27 cellular contexts compared by ENCODE assay signal in the genomic region with DNA sequence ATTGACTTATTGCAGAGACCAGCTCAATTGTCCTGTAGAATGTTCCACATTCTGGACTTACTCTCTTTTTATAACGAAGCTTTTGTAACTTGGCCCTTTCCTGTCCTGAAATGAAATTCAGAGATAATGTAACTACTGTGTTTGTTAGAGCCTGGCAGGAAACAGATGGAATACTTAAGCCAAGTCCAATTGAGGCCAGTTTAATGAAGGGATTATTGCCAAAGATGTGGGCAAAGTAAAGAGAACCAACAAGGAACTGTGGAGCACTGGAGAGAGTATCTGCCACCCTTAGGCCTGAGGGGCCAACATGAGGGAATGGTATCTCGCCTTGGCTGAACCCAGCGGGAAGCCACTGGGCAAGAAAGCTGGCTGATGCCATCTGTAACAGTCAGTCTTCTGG. TPM values are rescaled to one million over a fixed set of nuclear protein-coding genes. Genes with fewer than 3 reads are reported as not detected.
DNase-seq lines count a peak whose midpoint lies in the region; ATAC-seq and TF ChIP-seq lines count a peak whose summit lies in the region.
"Had no signal": no experiment of that assay in that cellular context is flagged by ENCODE, and none has a peak within 500 bp of the region (broad histone marks: within the 10 kb centered on the region; RNA-seq: fewer than 3 reads in every experiment).

No MANE protein-coding gene starts in this region.

- H3K9me3 ChIP-seq in PC-3 (ENCODE audit: low read length) (no peaks in the 10 kb centered on the region), endodermal cell (ENCODE audit: control insufficient read depth, low read length) (no peaks in the 10 kb centered on the region), prostate gland (no peaks in the 10 kb centered on the region), osteoblast (ENCODE audit: low read depth, low read length) (no peaks in the 10 kb centered on the region)
- H3K9me3 ChIP-seq: ascending aorta; BLaER1 treated with 17β-estradiol and CSF1 and Interleukin-3, amounts not matched to agents 10 nM and 100 nM had no signal

- H3K9me3 Mint-ChIP-seq in endodermal cell, result no peaks in the 10 kb centered on the region
- H3K9me3 Mint-ChIP-seq: activated naive CD8-positive, alpha-beta T cell treated with anti-CD3 and anti-CD28 coated beads for 36 hours; central memory CD8-positive, alpha-beta T cell; naive B cell; stimulated activated memory B cell treated with anti-CD40 and anti-IgM and Interleukin-4, amounts not matched to agents 10 μg/mL and 1 μg/mL and 100 μg/mL, for 72 hours; T-cell had no signal

- CTCF ChIA-PET in PC-3 (lab: Charles Lee), result no interaction called here

- H3K27ac ChIP-seq in PC-3 (ENCODE audit: low read length), result no peak overlapping the region
- H3K27ac ChIP-seq in endodermal cell (ENCODE audit: low read depth, low read length), result no peak overlapping the region
- peak overlapping the region in 1 of 2 donors; percentile 17 for H3K27ac ChIP-seq in prostate gland
- H3K27ac ChIP-seq in osteoblast (ENCODE audit: low read depth, low read length), result no peak overlapping the region
- H3K27ac ChIP-seq: ascending aorta; BLaER1 treated with 17β-estradiol and CSF1 and Interleukin-3, amounts not matched to agents 10 nM and 100 nM had no signal

- WGBS in endodermal cell (ENCODE audit: insufficient coverage in 1 of 2, insufficient read length in 1 of 2), 2 experiments, result 83 to 89% methylated on average over 1 to 3 of the region's 3 CpGs
- WGBS in prostate gland, result 50% methylated on average over 3 of the region's 3 CpGs

- H3K4me1 ChIP-seq in PC-3 (ENCODE audit: insufficient read depth, low read length) (peaks cover 28% of the 10 kb centered on the region), endodermal cell (ENCODE audit: control insufficient read depth, insufficient read depth, low read length) (no peaks in the 10 kb centered on the region), prostate gland (replicated peaks) (no peaks in the 10 kb centered on the region), osteoblast (ENCODE audit: insufficient read depth, low read length) (peaks cover 3% of the 10 kb centered on the region)
- H3K4me1 ChIP-seq: ascending aorta had no signal

- H3K36me3 ChIP-seq in PC-3 (ENCODE audit: low read depth, low read length), result no peaks in the 10 kb centered on the region
- no peaks in the 10 kb centered on the region for H3K36me3 ChIP-seq in endodermal cell (ENCODE audit: control insufficient read depth, insufficient read depth, low read length)
- no peaks in the 10 kb centered on the region for H3K36me3 ChIP-seq in prostate gland
- H3K36me3 ChIP-seq in osteoblast (ENCODE audit: insufficient read depth, low read length), result no peaks in the 10 kb centered on the region
- H3K36me3 ChIP-seq: ascending aorta; BLaER1 treated with 17β-estradiol and CSF1 and Interleukin-3, amounts not matched to agents 10 nM and 100 nM had no signal

- H3K9ac ChIP-seq in PC-3 (ENCODE audit: low read length), result no peak overlapping the region
- no peak overlapping the region for H3K9ac ChIP-seq in endodermal cell (ENCODE audit: extremely low read depth, low read length, poor library complexity, severe bottlenecking)
- H3K9ac ChIP-seq: BLaER1 treated with 17β-estradiol and CSF1 and Interleukin-3, amounts not matched to agents 10 nM and 100 nM had no signal

- no peak overlapping the region for H3K4me3 Mint-ChIP-seq in endodermal cell
- H3K4me3 Mint-ChIP-seq: activated CD8-positive, alpha-beta T cell treated with anti-CD3 and anti-CD28 coated beads, Interleukin-2, amount 10 ng/mL, durations not matched to agents 7 days and 5 days; activated naive CD8-positive, alpha-beta T cell treated with anti-CD3 and anti-CD28 coated beads for 36 hours; central memory CD8-positive, alpha-beta T cell; naive B cell; stimulated activated memory B cell treated with anti-CD40 and anti-IgM and Interleukin-4, amounts not matched to agents 10 μg/mL and 1 μg/mL and 100 μg/mL, for 72 hours; T-cell had no signal

- TF ChIP-seq CTCF in PC-3 (conservative IDR thresholded peaks at IDR 0.05; ENCODE audit: low read depth, low read length), result no peak
- TF ChIP-seq CTCF in endodermal cell (conservative IDR thresholded peaks at IDR 0.05), result no peak
- no peak for TF ChIP-seq CTCF in prostate gland (IDR thresholded peaks at IDR 0.05)
- no peak for TF ChIP-seq CTCF in osteoblast (IDR thresholded peaks at IDR 0.05; ENCODE audit: extremely low read depth, low read depth, low read length)

- no peaks in the 10 kb centered on the region for H4K20me1 ChIP-seq in PC-3 (ENCODE audit: low read length)
- no peaks in the 10 kb centered on the region for H4K20me1 ChIP-seq in osteoblast (ENCODE audit: insufficient read depth, low read length)
- H4K20me1 ChIP-seq: BLaER1 treated with 17β-estradiol and CSF1 and Interleukin-3, amounts not matched to agents 10 nM and 100 nM had no signal

- H3K4me2 ChIP-seq in PC-3 (ENCODE audit: low read length) (peak overlapping the region; percentile 30; the same call in 1 of the 2 replicates), osteoblast (ENCODE audit: insufficient read depth, low read length) (no peak overlapping the region)
- H3K4me2 ChIP-seq: BLaER1 treated with 17β-estradiol and CSF1 and Interleukin-3, amounts not matched to agents 10 nM and 100 nM had no signal

- H3F3A ChIP-seq in PC-3 (ENCODE audit: low read length, unreplicated experiment), result peaks cover 4% of the 10 kb centered on the region

- BruUV-seq in PC-3 (replicated peaks; lab: Mats Ljungman, UMichigan), result no TSS peak

- no peak for TF ChIP-seq POLR2A in prostate gland (IDR thresholded peaks at IDR 0.05)
- TF ChIP-seq POLR2A in GM18505 (IDR thresholded peaks at IDR 0.05; ENCODE audit: borderline replicate concordance, extremely low read depth, insufficient read depth, insufficient read length), result no peak

- no peaks in the 10 kb centered on the region for H3K79me2 ChIP-seq in PC-3 (ENCODE audit: low read length)
- H3K79me2 ChIP-seq in osteoblast (ENCODE audit: insufficient read depth, low read length), result no peaks in the 10 kb centered on the region

- no peaks in the 10 kb centered on the region for H3K27me3 Mint-ChIP-seq in endodermal cell (ENCODE audit: insufficient read depth)
- H3K27me3 Mint-ChIP-seq: activated naive CD8-positive, alpha-beta T cell treated with anti-CD3 and anti-CD28 coated beads for 36 hours; central memory CD8-positive, alpha-beta T cell; naive B cell; stimulated activated memory B cell treated with anti-CD40 and anti-IgM and Interleukin-4, amounts not matched to agents 10 μg/mL and 1 μg/mL and 100 μg/mL, for 72 hours; T-cell had no signal

- DNase-seq in DMS 273 treated with DMSO at 0.1 percent for 48 hours (lab: John Stamatoyannopoulos, UW), result peak; percentile 99
- no peak for DNase-seq in PC-3
- peak; percentile 30 for DNase-seq in endodermal cell
- DNase-seq in prostate gland (ENCODE audit: low spot score), result peak; percentile 10
- no peak for DNase-seq in osteoblast (ENCODE audit: insufficient read length, low spot score, missing footprints)
- DNase-seq in NCI-H2196 (lab: John Stamatoyannopoulos, UW; ENCODE audit: unreplicated experiment), result no peak
- DNase-seq: activated CD4-positive, CD25-positive, alpha-beta regulatory T cell treated with anti-CD3 and anti-CD28 coated beads, Interleukin-2, amount 50 U/mL, for 72 hours; activated CD8-positive, alpha-beta T cell treated with anti-CD3 and anti-CD28 coated beads, Interleukin-2, amount 10 ng/mL, durations not matched to agents 7 days and 5 days; activated effector memory CD4-positive, alpha-beta T cell treated with Interleukin-2 at 50 U/mL for 16 hours; activated naive CD8-positive, alpha-beta T cell treated with anti-CD3 and anti-CD28 coated beads for 36 hours; activated T-cell treated with anti-CD3 and anti-CD28 coated beads for 4 hours; Calu3; dorsolateral prefrontal cortex; GOT3; left colon; naive B cell; NCI-H1048; NCI-H187; right cardiac atrium; stimulated activated CD4-positive, alpha-beta T cell treated with anti-CD3 and anti-CD28 coated beads, Interleukin-4, amount 100 ng/mL, for 1 hour; T-cell had no signal

- H3K9me2 ChIP-seq in PC-3 (replicated peaks; ENCODE audit: low read length), result no peaks in the 10 kb centered on the region

- no peaks in the 10 kb centered on the region for H3K36me3 Mint-ChIP-seq in endodermal cell (ENCODE audit: low read depth)
- H3K36me3 Mint-ChIP-seq: activated naive CD8-positive, alpha-beta T cell treated with anti-CD3 and anti-CD28 coated beads for 36 hours; naive B cell; stimulated activated memory B cell treated with anti-CD40 and anti-IgM and Interleukin-4, amounts not matched to agents 10 μg/mL and 1 μg/mL and 100 μg/mL, for 72 hours; T-cell had no signal

- H2AFZ ChIP-seq in PC-3 (ENCODE audit: low read length), result no peak overlapping the region
- H2AFZ ChIP-seq in osteoblast (ENCODE audit: low read length), result no peak overlapping the region

- no peaks in the 10 kb centered on the region for H3K27me3 ChIP-seq in PC-3 (ENCODE audit: low read length)
- H3K27me3 ChIP-seq in endodermal cell (ENCODE audit: control insufficient read depth, insufficient read depth, low read length, poor library complexity, severe bottlenecking), result no peaks in the 10 kb centered on the region
- no peaks in the 10 kb centered on the region for H3K27me3 ChIP-seq in prostate gland (replicated peaks; ENCODE audit: insufficient read depth)
- no peaks in the 10 kb centered on the region for H3K27me3 ChIP-seq in osteoblast (ENCODE audit: insufficient read depth, low read length)
- H3K27me3 ChIP-seq: ascending aorta; BLaER1 treated with 17β-estradiol and CSF1 and Interleukin-3, amounts not matched to agents 10 nM and 100 nM; dorsolateral prefrontal cortex had no signal

- no peak for ATAC-seq in PC-3
- ATAC-seq in GM18505 (IDR thresholded peaks at IDR 0.05; ENCODE audit: unreplicated experiment), result no peak
- no peak for ATAC-seq in GM19397 (IDR thresholded peaks at IDR 0.05; ENCODE audit: unreplicated experiment)
- ATAC-seq: activated CD8-positive, alpha-beta T cell treated with anti-CD3 and anti-CD28 coated beads, Interleukin-2, amount 10 ng/mL, durations not matched to agents 7 days and 5 days; left colon; stimulated activated memory B cell treated with anti-CD40 and anti-IgM and Interleukin-4, amounts not matched to agents 10 μg/mL and 1 μg/mL and 100 μg/mL, for 72 hours; T-cell had no signal

- H3K4me1 Mint-ChIP-seq in endodermal cell, result no peaks in the 10 kb centered on the region
- H3K4me1 Mint-ChIP-seq: activated naive CD8-positive, alpha-beta T cell treated with anti-CD3 and anti-CD28 coated beads for 36 hours; central memory CD8-positive, alpha-beta T cell had no signal

- POLR2A ChIA-PET in PC-3 (lab: Charles Lee; ENCODE audit: unreplicated experiment), result no interaction called here

- no peak overlapping the region for H3K27ac Mint-ChIP-seq in endodermal cell
- H3K27ac Mint-ChIP-seq: activated CD8-positive, alpha-beta T cell treated with anti-CD3 and anti-CD28 coated beads, Interleukin-2, amount 10 ng/mL, durations not matched to agents 7 days and 5 days; activated naive CD8-positive, alpha-beta T cell treated with anti-CD3 and anti-CD28 coated beads for 36 hours; stimulated activated memory B cell treated with anti-CD40 and anti-IgM and Interleukin-4, amounts not matched to agents 10 μg/mL and 1 μg/mL and 100 μg/mL, for 72 hours; T-cell had no signal

- H3K4me3 ChIP-seq in PC-3 (ENCODE audit: low read length), result no peak overlapping the region
- no peak overlapping the region for H3K4me3 ChIP-seq in endodermal cell (ENCODE audit: low read length)
- H3K4me3 ChIP-seq in prostate gland, result no peak overlapping the region
- no peak overlapping the region for H3K4me3 ChIP-seq in osteoblast (ENCODE audit: insufficient read depth, low read length)
- H3K4me3 ChIP-seq: ascending aorta; BLaER1 treated with 17β-estradiol and CSF1 and Interleukin-3, amounts not matched to agents 10 nM and 100 nM; dorsolateral prefrontal cortex had no signal

- intact Hi-C loops in PC-3 (cut with micrococcal nuclease) (loop anchor here (5.0 kb wide), 1 partner anchor 44 kb away; no protein-coding TSS in a partner anchor), prostate gland (cut with DNase I) (no loop called here)

RNA-seq across cellular contexts. Expression of gene MFSD2A, which starts 32.9 kb away (rescaled TPM):
- total RNA-seq in PC-3 (2014; rRNA removed), result 8.6 and 12.1 TPM in 2 replicates
- total RNA-seq in endodermal cell, result 1 to 10 TPM; 6.3 to 8.5 TPM
- 20.2 TPM for polyA plus RNA-seq in endodermal cell (2013, experiment 1 of 2)
- polyA plus RNA-seq in endodermal cell (2013, experiment 2 of 2), result 21.5 TPM
- total RNA-seq in prostate gland, result 100 to 1,000 TPM in 1 of 2 donors, 1 to 10 TPM in 1; 1.1 to 135 TPM
- total RNA-seq in osteoblast, result 3.5 and 3.6 TPM in 2 replicates

RNA-seq across cellular contexts. Expression of gene CAP1, which starts 52.7 kb away (rescaled TPM):
- total RNA-seq in PC-3 (2014; rRNA removed) (214 and 243 TPM in 2 replicates), endodermal cell (100 to 1,000 TPM; 260 to 287 TPM), prostate gland (100 to 1,000 TPM; 128 to 187 TPM), osteoblast (384 and 390 TPM in 2 replicates)
- 201 TPM for polyA plus RNA-seq in endodermal cell (2013, experiment 1 of 2)
- 190 TPM for polyA plus RNA-seq in endodermal cell (2013, experiment 2 of 2)

Comparison
In these comparisons a context has a peak if more than half of its experiments do, and no peak if none do; other contexts are left out.
1. DNase-seq: peak in DMS 273 treated with DMSO at 0.1 percent for 48 hours (single experiment), endodermal cell (single experiment) and prostate gland (single experiment); none in PC-3 (single experiment), osteoblast (single experiment) and NCI-H2196 (single experiment).